ENCODE assay signal across 1 cellular context in genomic region chr22:21030032-21030431, GRCh38.
TF ChIP-seq lines count a peak whose summit lies in the region.

No MANE protein-coding gene starts in this region.

TF ChIP-seq in K562, 482 proteins besides CTCF, POLR2A, EP300 and RAD21:
- TF ChIP-seq, protein P1, sequence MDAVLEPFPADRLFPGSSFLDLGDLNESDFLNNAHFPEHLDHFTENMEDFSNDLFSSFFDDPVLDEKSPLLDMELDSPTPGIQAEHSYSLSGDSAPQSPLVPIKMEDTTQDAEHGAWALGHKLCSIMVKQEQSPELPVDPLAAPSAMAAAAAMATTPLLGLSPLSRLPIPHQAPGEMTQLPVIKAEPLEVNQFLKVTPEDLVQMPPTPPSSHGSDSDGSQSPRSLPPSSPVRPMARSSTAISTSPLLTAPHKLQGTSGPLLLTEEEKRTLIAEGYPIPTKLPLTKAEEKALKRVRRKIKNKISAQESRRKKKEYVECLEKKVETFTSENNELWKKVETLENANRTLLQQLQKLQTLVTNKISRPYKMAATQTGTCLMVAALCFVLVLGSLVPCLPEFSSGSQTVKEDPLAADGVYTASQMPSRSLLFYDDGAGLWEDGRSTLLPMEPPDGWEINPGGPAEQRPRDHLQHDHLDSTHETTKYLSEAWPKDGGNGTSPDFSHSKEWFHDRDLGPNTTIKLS (IDR thresholded peaks at IDR 0.05; ENCODE audit: borderline replicate concordance, low read depth) = no peak
- TF ChIP-seq YY1 (IDR thresholded peaks at IDR 0.05; ENCODE audit: borderline replicate concordance in 1 of 3, control insufficient read depth in 1 of 3, extremely low read depth in 1 of 3, insufficient read depth in 3 of 3, insufficient read length in 1 of 3, insufficient replicate concordance in 2 of 3, low read depth in 1 of 3, low read length in 2 of 3) = peak in 1 of 3 experiments; percentile 9
- peak; percentile 63; the same call in 1 of the 2 replicates for TF ChIP-seq HOMEZ (CRISPR knock-in tag; IDR thresholded peaks at IDR 0.05)
- 0 out of 6 replicates have a peak, but pooled peaks of 1 of the 3 experiments have one; percentile 11 for TF ChIP-seq ZBTB11 (CRISPR knock-in tag; IDR thresholded peaks at IDR 0.05)
- TF ChIP-seq SETDB1 (IDR thresholded peaks at IDR 0.05; ENCODE audit: low read length) = peak; percentile 32
- TF ChIP-seq, protein P2, sequence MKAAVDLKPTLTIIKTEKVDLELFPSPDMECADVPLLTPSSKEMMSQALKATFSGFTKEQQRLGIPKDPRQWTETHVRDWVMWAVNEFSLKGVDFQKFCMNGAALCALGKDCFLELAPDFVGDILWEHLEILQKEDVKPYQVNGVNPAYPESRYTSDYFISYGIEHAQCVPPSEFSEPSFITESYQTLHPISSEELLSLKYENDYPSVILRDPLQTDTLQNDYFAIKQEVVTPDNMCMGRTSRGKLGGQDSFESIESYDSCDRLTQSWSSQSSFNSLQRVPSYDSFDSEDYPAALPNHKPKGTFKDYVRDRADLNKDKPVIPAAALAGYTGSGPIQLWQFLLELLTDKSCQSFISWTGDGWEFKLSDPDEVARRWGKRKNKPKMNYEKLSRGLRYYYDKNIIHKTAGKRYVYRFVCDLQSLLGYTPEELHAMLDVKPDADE (conservative IDR thresholded peaks at IDR 0.05; ENCODE audit: control insufficient read depth, low read depth, low read length) = 0 out of 2 replicates have a peak, but pooled peaks have one; percentile 20
- TF ChIP-seq THAP12 (CRISPR knock-in tag; IDR thresholded peaks at IDR 0.05) = 0 out of 2 replicates have a peak, but pooled peaks have one; percentile 11
- no peak for TF ChIP-seq AFF1 (IDR thresholded peaks at IDR 0.05; ENCODE audit: low read depth in 1 of 2, partially characterized antibody in 2 of 2)
- TF ChIP-seq ELF2 (CRISPR knock-in tag; IDR thresholded peaks at IDR 0.05) = peak; percentile 48; the same call in 1 of the 2 replicates
- peak; percentile 45; the same call in 1 of the 2 replicates for TF ChIP-seq POLR2G (IDR thresholded peaks at IDR 0.05; ENCODE audit: low read depth, low read length)
- TF ChIP-seq, protein P3, sequence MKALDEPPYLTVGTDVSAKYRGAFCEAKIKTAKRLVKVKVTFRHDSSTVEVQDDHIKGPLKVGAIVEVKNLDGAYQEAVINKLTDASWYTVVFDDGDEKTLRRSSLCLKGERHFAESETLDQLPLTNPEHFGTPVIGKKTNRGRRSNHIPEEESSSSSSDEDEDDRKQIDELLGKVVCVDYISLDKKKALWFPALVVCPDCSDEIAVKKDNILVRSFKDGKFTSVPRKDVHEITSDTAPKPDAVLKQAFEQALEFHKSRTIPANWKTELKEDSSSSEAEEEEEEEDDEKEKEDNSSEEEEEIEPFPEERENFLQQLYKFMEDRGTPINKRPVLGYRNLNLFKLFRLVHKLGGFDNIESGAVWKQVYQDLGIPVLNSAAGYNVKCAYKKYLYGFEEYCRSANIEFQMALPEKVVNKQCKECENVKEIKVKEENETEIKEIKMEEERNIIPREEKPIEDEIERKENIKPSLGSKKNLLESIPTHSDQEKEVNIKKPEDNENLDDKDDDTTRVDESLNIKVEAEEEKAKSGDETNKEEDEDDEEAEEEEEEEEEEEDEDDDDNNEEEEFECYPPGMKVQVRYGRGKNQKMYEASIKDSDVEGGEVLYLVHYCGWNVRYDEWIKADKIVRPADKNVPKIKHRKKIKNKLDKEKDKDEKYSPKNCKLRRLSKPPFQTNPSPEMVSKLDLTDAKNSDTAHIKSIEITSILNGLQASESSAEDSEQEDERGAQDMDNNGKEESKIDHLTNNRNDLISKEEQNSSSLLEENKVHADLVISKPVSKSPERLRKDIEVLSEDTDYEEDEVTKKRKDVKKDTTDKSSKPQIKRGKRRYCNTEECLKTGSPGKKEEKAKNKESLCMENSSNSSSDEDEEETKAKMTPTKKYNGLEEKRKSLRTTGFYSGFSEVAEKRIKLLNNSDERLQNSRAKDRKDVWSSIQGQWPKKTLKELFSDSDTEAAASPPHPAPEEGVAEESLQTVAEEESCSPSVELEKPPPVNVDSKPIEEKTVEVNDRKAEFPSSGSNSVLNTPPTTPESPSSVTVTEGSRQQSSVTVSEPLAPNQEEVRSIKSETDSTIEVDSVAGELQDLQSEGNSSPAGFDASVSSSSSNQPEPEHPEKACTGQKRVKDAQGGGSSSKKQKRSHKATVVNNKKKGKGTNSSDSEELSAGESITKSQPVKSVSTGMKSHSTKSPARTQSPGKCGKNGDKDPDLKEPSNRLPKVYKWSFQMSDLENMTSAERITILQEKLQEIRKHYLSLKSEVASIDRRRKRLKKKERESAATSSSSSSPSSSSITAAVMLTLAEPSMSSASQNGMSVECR (CRISPR knock-in tag; IDR thresholded peaks at IDR 0.05) = 0 out of 2 replicates have a peak, but pooled peaks have one; percentile 13
- peak in 1 of 2 experiments; percentile 41; a peak in 1 of 3 replicates for TF ChIP-seq CBX3 (IDR thresholded peaks at IDR 0.05; ENCODE audit: borderline replicate concordance in 1 of 2, low read length in 2 of 2)
- TF ChIP-seq KDM5B (IDR thresholded peaks at IDR 0.05; ENCODE audit: insufficient replicate concordance, low read depth, low read length) = peak; percentile 12
- peak; percentile 22 for TF ChIP-seq FIP1L1 (IDR thresholded peaks at IDR 0.05; ENCODE audit: low read depth, low read length, poor library complexity, severe bottlenecking)
- no peak for TF ChIP-seq CHD2 (IDR thresholded peaks at IDR 0.05; ENCODE audit: low read depth, low read length)
- TF ChIP-seq ZNF707 (CRISPR knock-in tag; conservative IDR thresholded peaks at IDR 0.05) = no peak
- TF ChIP-seq ZNF644 (tag; IDR thresholded peaks at IDR 0.05; ENCODE audit: low read depth) = no peak
- TF ChIP-seq PHB (CRISPR knock-in tag; IDR thresholded peaks at IDR 0.05) = 0 out of 2 replicates have a peak, but pooled peaks have one; percentile 75
- TF ChIP-seq ZFP30 (CRISPR knock-in tag; IDR thresholded peaks at IDR 0.05; ENCODE audit: borderline replicate concordance) = no peak
- 0 out of 4 replicates have a peak, but pooled peaks of 1 of the 2 experiments have one; percentile 12 for TF ChIP-seq FOXA3 (CRISPR knock-in tag; conservative IDR thresholded peaks at IDR 0.05 in 1 of 2, IDR thresholded peaks at IDR 0.05 in 1 of 2)
- TF ChIP-seq HMGN3 (IDR thresholded peaks at IDR 0.05; ENCODE audit: borderline replicate concordance, extremely low read depth, insufficient read length, low read depth, low read length) = peak; percentile 17
